ENCODE assay signal across 21 cellular contexts in genomic region chr10:122042836-122043235, GRCh38. TPM values are rescaled to one million over a fixed set of nuclear protein-coding genes. Genes with fewer than 3 reads are reported as not detected.
DNase-seq lines count a peak whose midpoint lies in the region; ATAC-seq and TF ChIP-seq lines count a peak whose summit lies in the region.
"Had no signal": no experiment of that assay in that cellular context is flagged by ENCODE, and none has a peak within 500 bp of the region (broad histone marks: within the 10 kb centered on the region; RNA-seq: fewer than 3 reads in every experiment).

No MANE protein-coding gene starts in this region.

- H3K4me1 ChIP-seq in ascending aorta (peaks cover 0 to 24% of the 10 kb centered on the region in 2 donors), gastroesophageal sphincter (peaks cover 0 to 76% (median 7%) of the 10 kb centered on the region in 3 donors), parathyroid adenoma (peaks cover 9% of the 10 kb centered on the region), skeletal muscle tissue (ENCODE audit: control insufficient read depth in 3 of 3, insufficient read depth in 3 of 3, low read length in 3 of 3) (peaks cover 25 to 63% (median 48%) of the 10 kb centered on the region in 3 donors), stomach (peaks cover 4 to 42% (median 18%) of the 10 kb centered on the region in 4 donors)

- H3K4me3 ChIP-seq in ascending aorta = no peak overlapping the region
- no peak overlapping the region for H3K4me3 ChIP-seq in gastroesophageal sphincter
- no peak overlapping the region for H3K4me3 ChIP-seq in parathyroid adenoma (ENCODE audit: low read depth, low read length)
- H3K4me3 ChIP-seq in skeletal muscle tissue (ENCODE audit: low read length in 3 of 3) = no peak overlapping the region
- H3K4me3 ChIP-seq in stomach = no peak overlapping the region

- peak overlapping the region; percentile 15 for H2AFZ ChIP-seq in parathyroid adenoma

- no peak for TF ChIP-seq POLR2A in gastroesophageal sphincter (IDR thresholded peaks at IDR 0.05)
- TF ChIP-seq POLR2A in stomach (IDR thresholded peaks at IDR 0.05) = no peak

- H3K36me3 ChIP-seq in ascending aorta (no peaks in the 10 kb centered on the region), gastroesophageal sphincter (no peaks in the 10 kb centered on the region), parathyroid adenoma (ENCODE audit: control insufficient read depth, insufficient read depth, low read length) (no peaks in the 10 kb centered on the region), skeletal muscle tissue (ENCODE audit: control insufficient read depth in 3 of 3, insufficient read depth in 3 of 3, low read length in 3 of 3) (no peaks in the 10 kb centered on the region), stomach (no peaks in the 10 kb centered on the region)

- intact Hi-C loops in ascending aorta (cut with DNase I) = no loop called here
- intact Hi-C loops in stomach (cut with DNase I; ENCODE audit: low total_unique reads) = no loop called here

- H3K27ac ChIP-seq in ascending aorta (peak overlapping the region; percentile 14 to 37), gastroesophageal sphincter (peak overlapping the region in 3 of 4 donors; percentile 38 to 86 (median 83)), parathyroid adenoma (no peak overlapping the region), skeletal muscle tissue (ENCODE audit: low read depth, low read length) (peak overlapping the region; percentile 85), stomach (peak overlapping the region in 2 of 5 donors; percentile 28 to 79)
- H3K27ac ChIP-seq: HL-60 had no signal

- WGBS in gastroesophageal sphincter (ENCODE audit: low coverage in 1 of 2), 2 donors = 73 to 75% methylated on average over 1 of the region's 1 CpG
- 44 to 76% (median 56%) methylated on average over 1 of the region's 1 CpG for WGBS in stomach, 5 donors

- H3K9me3 ChIP-seq in ascending aorta = no peaks in the 10 kb centered on the region
- H3K9me3 ChIP-seq in gastroesophageal sphincter = no peaks in the 10 kb centered on the region
- no peaks in the 10 kb centered on the region for H3K9me3 ChIP-seq in parathyroid adenoma (ENCODE audit: control insufficient read depth, low read length)
- no peaks in the 10 kb centered on the region for H3K9me3 ChIP-seq in skeletal muscle tissue (ENCODE audit: control insufficient read depth in 3 of 3, low read length in 3 of 3)
- no peaks in the 10 kb centered on the region for H3K9me3 ChIP-seq in stomach

- H3K4me2 ChIP-seq in parathyroid adenoma (ENCODE audit: low read length) = no peak overlapping the region

- TF ChIP-seq CTCF in ascending aorta (IDR thresholded peaks at IDR 0.05) (no peak), gastroesophageal sphincter (IDR thresholded peaks at IDR 0.05) (no peak), parathyroid adenoma (IDR thresholded peaks at IDR 0.05) (no peak), stomach (IDR thresholded peaks at IDR 0.05) (no peak)

- no peak for TF ChIP-seq EP300 in gastroesophageal sphincter (IDR thresholded peaks at IDR 0.05)
- no peak for TF ChIP-seq EP300 in stomach (IDR thresholded peaks at IDR 0.05)

- DNase-seq in ascending aorta (ENCODE audit: low spot score in 2 of 2) (no peak), NCI-H1105 treated with DMSO at 0.1 percent for 48 hours (lab: John Stamatoyannopoulos, UW) (no peak), stomach (no peak)
- DNase-seq: CD4-positive, CD25-positive, alpha-beta regulatory T cell; COR-L47; DND-41; H9; HFFc6; KBM-7; NCI-H1092; NCI-H1436 treated with DMSO at 0.1 percent for 48 hours; NCI-H2029; NCI-H2227 treated with DMSO at 0.1 percent for 48 hours; NCI-H524; NCI-H774; NK-92 treated with Interleukin-12 subunit alpha and Interleukin-12 subunit beta, amount 100 ng/mL, for 24 hours had no signal

- H3K27me3 ChIP-seq in ascending aorta (no peaks in the 10 kb centered on the region), gastroesophageal sphincter (no peaks in the 10 kb centered on the region), parathyroid adenoma (ENCODE audit: control insufficient read depth, insufficient read depth, low read length) (no peaks in the 10 kb centered on the region), skeletal muscle tissue (ENCODE audit: control insufficient read depth in 3 of 3, insufficient read depth in 3 of 3, low read length in 3 of 3) (no peaks in the 10 kb centered on the region), stomach (no peaks in the 10 kb centered on the region)

- no peak for ATAC-seq in gastroesophageal sphincter
- no peak for ATAC-seq in esophagus mucosa

- H3K9ac ChIP-seq in parathyroid adenoma (no peak overlapping the region), skeletal muscle tissue (ENCODE audit: low read depth in 1 of 3, low read length in 3 of 3) (no peak overlapping the region)

- no peaks in the 10 kb centered on the region for H3K79me2 ChIP-seq in parathyroid adenoma

RNA-seq across cellular contexts. Expression of gene TACC2, which starts 53.9 kb away (rescaled TPM):
- total RNA-seq in ascending aorta = 69.1 TPM
- total RNA-seq in gastroesophageal sphincter = 100 to 1,000 TPM in 1 of 4 donors, 10 to 100 TPM in 3; 63.1 to 102 (median 74.9) TPM
- 37.6 TPM for total RNA-seq in skeletal muscle tissue
- total RNA-seq in esophagus mucosa = 90.0 TPM
- total RNA-seq in stomach = 100 to 1,000 TPM in 1 of 5 donors, 10 to 100 TPM in 4; 35.2 to 102 (median 73.7) TPM
- 10 to 100 TPM; 29.0 to 49.1 (median 44.4) TPM for polyA plus RNA-seq in stomach
- total RNA-seq: CD4-positive, CD25-positive, alpha-beta regulatory T cell had no signal
- polyA plus RNA-seq: CD4-positive, CD25-positive, alpha-beta regulatory T cell had no signal
